Comparison of ENCODE assay signal across 18 cellular contexts in genomic region chr5:134398609-134399155, GRCh38.
"Had no signal": no experiment of that assay in that cellular context is flagged by ENCODE, and none has a peak within 500 bp of the region (broad histone marks: within the 10 kb centered on the region; RNA-seq: fewer than 3 reads in every experiment).

No MANE protein-coding gene starts in this region.

- H3K4me1 ChIP-seq: foreskin keratinocyte, suprapubic skin had no signal

- H3K4me3 ChIP-seq: ovary, skin epidermis, suprapubic skin had no signal

- DNase-seq: activated B cell treated with CpG ODN at 0.5 μM for 24 hours; activated effector memory CD4-positive, alpha-beta T cell treated with Interleukin-2 at 50 U/mL for 16 hours; activated naive CD8-positive, alpha-beta T cell treated with anti-CD3 and anti-CD28 coated beads for 36 hours; brain microvascular endothelial cell; cortex of kidney; effector CD4-positive, alpha-beta T cell; foreskin keratinocyte; glutamatergic neuron; immature natural killer cell; ovary; retina; stimulated activated CD4-positive, alpha-beta T cell treated with anti-CD3 and anti-CD28 coated beads, Interleukin-15, amount 100 ng/mL, for 24 hours; stimulated activated CD4-positive, alpha-beta T cell treated with anti-CD3 and anti-CD28 coated beads, Interleukin-4, amount 100 ng/mL, for 24 hours; stimulated activated naive CD4-positive, alpha-beta T cell treated with Interleukin-2 at 50 U/mL for 16 hours; T-helper 2 cell had no signal

- H3K36me3 ChIP-seq: ovary had no signal

- H3K9me3 ChIP-seq: ovary, suprapubic skin had no signal

- ATAC-seq: foreskin keratinocyte had no signal

- H3K27me3 ChIP-seq: brain microvascular endothelial cell, foreskin keratinocyte, ovary, suprapubic skin had no signal

- H3K9me3 Mint-ChIP-seq: activated B cell treated with CpG ODN at 0.5 μM for 24 hours; activated naive CD8-positive, alpha-beta T cell treated with anti-CD3 and anti-CD28 coated beads for 36 hours; immature natural killer cell; type B pancreatic cell had no signal

- H3K27ac Mint-ChIP-seq: activated B cell treated with CpG ODN at 0.5 μM for 24 hours; activated naive CD8-positive, alpha-beta T cell treated with anti-CD3 and anti-CD28 coated beads for 36 hours; type B pancreatic cell had no signal

- H3K27ac ChIP-seq: brain microvascular endothelial cell, foreskin keratinocyte, ovary, skin epidermis, suprapubic skin had no signal
